In genomic region chr9:14258156-14258555, GRCh38 we compare ENCODE assay signal across 22 cellular contexts. TPM values are rescaled to one million over a fixed set of nuclear protein-coding genes. Genes with fewer than 3 reads are reported as not detected.
DNase-seq lines count a peak whose midpoint lies in the region; FAIRE-seq and TF ChIP-seq lines count a peak whose summit lies in the region.
"Had no signal": no experiment of that assay in that cellular context is flagged by ENCODE, and none has a peak within 500 bp of the region (broad histone marks: within the 10 kb centered on the region; RNA-seq: fewer than 3 reads in every experiment).

No MANE protein-coding gene starts in this region.

- H4K20me1 ChIP-seq in astrocyte (ENCODE audit: insufficient read depth, low read length): peaks cover 32% of the 10 kb centered on the region

- H3K27ac Mint-ChIP-seq in astrocyte (ENCODE audit: unreplicated experiment): no peak overlapping the region
- peak overlapping the region; percentile 19 for H3K27ac Mint-ChIP-seq in osteocyte (ENCODE audit: unreplicated experiment)
- H3K27ac Mint-ChIP-seq: activated CD8-positive, alpha-beta T cell treated with anti-CD3 and anti-CD28 coated beads for 36 hours; activated T-helper 2 cell treated with anti-CD3 and anti-CD28 coated beads, Interferon-gamma antibody, Interleukin-2, Interleukin-4, amounts not matched to agents 10 μg/mL and 5 μg/mL and 100 μg/mL, durations not matched to agents 14 hours and 24 hours and 36 hours; T-helper 2 cell treated with Interferon-gamma antibody and Interleukin-4, amounts not matched to agents 5 μg/mL and 100 μg/mL, for 36 hours had no signal

- no peak overlapping the region for H3K4me3 ChIP-seq in astrocyte (ENCODE audit: insufficient read depth, low read depth, low read length)
- H3K4me3 ChIP-seq: GM12878, heart right ventricle, MG63, prostate gland, smooth muscle cell had no signal

- H3K9me3 Mint-ChIP-seq in astrocyte (ENCODE audit: unreplicated experiment): no peaks in the 10 kb centered on the region
- H3K9me3 Mint-ChIP-seq in osteocyte (ENCODE audit: unreplicated experiment): no peaks in the 10 kb centered on the region
- H3K9me3 Mint-ChIP-seq: activated CD8-positive, alpha-beta T cell treated with anti-CD3 and anti-CD28 coated beads for 36 hours; activated T-helper 2 cell treated with anti-CD3 and anti-CD28 coated beads, Interferon-gamma antibody, Interleukin-2, Interleukin-4, amounts not matched to agents 10 μg/mL and 5 μg/mL and 100 μg/mL, durations not matched to agents 14 hours and 24 hours and 36 hours; T-helper 2 cell treated with Interferon-gamma antibody and Interleukin-4, amounts not matched to agents 5 μg/mL and 100 μg/mL, for 36 hours had no signal

- H3K27me3 Mint-ChIP-seq in astrocyte (ENCODE audit: low read depth, unreplicated experiment) (no peaks in the 10 kb centered on the region), osteocyte (ENCODE audit: unreplicated experiment) (no peaks in the 10 kb centered on the region)

- no peak overlapping the region for H3K4me3 Mint-ChIP-seq in astrocyte (ENCODE audit: unreplicated experiment)
- H3K4me3 Mint-ChIP-seq in osteocyte (ENCODE audit: unreplicated experiment): no peak overlapping the region
- H3K4me3 Mint-ChIP-seq: activated CD8-positive, alpha-beta T cell treated with anti-CD3 and anti-CD28 coated beads for 36 hours; T-helper 2 cell treated with Interferon-gamma antibody and Interleukin-4, amounts not matched to agents 5 μg/mL and 100 μg/mL, for 36 hours had no signal

- peaks cover 80% of the 10 kb centered on the region for H3K79me2 ChIP-seq in astrocyte (ENCODE audit: insufficient read depth, low read length)

- H3K27ac ChIP-seq in astrocyte (ENCODE audit: low read depth, low read length): no peak overlapping the region
- H3K27ac ChIP-seq: prostate gland had no signal

- no peak overlapping the region for H3K4me2 ChIP-seq in astrocyte (ENCODE audit: low read length)
- H3K4me2 ChIP-seq: smooth muscle cell had no signal

- H3K4me1 ChIP-seq in astrocyte (ENCODE audit: insufficient read depth, low read length): peaks cover 7% of the 10 kb centered on the region

- H3K27me3 ChIP-seq in astrocyte (ENCODE audit: insufficient read depth, low read length): no peaks in the 10 kb centered on the region
- H3K27me3 ChIP-seq: heart right ventricle, MG63 had no signal

- no peaks in the 10 kb centered on the region for H3K36me3 ChIP-seq in astrocyte (ENCODE audit: insufficient read depth, low read length)
- H3K36me3 ChIP-seq: prostate gland had no signal

- H3K9ac ChIP-seq in astrocyte (ENCODE audit: low read length): no peak overlapping the region

- H3K9me3 ChIP-seq in astrocyte (ENCODE audit: insufficient read depth, low read depth, low read length): no peaks in the 10 kb centered on the region
- H3K9me3 ChIP-seq: heart right ventricle, MG63, prostate gland had no signal

- H2AFZ ChIP-seq in astrocyte (ENCODE audit: low read depth, low read length): no peak overlapping the region

- FAIRE-seq in astrocyte (lab: Jason Lieb, UNC): peak; percentile 13
- FAIRE-seq: D721Med, GM12878 had no signal

- DNase-seq in astrocyte (ENCODE audit: low read depth) (no peak), fibroblast of gingiva (ENCODE audit: low read depth) (peak; percentile 55), osteocyte (ENCODE audit: extremely low spot score, unreplicated experiment) (no peak), GF-D8 (lab: John Stamatoyannopoulos, UW) (no peak), NCI-H2081 (lab: John Stamatoyannopoulos, UW) (no peak), SKM-1 (lab: John Stamatoyannopoulos, UW; ENCODE audit: unreplicated experiment) (no peak), OCI-M2 (lab: John Stamatoyannopoulos, UW; ENCODE audit: unreplicated experiment) (no peak)
- DNase-seq: activated CD8-positive, alpha-beta T cell treated with anti-CD3 and anti-CD28 coated beads for 36 hours; heart right ventricle; KBM-7; MG63; NCI-H1417; NCI-H2107; NCI-H748 treated with DMSO at 0.1 percent for 48 hours; stimulated activated CD4-positive, alpha-beta T cell treated with anti-CD3 and anti-CD28 coated beads, Interleukin-1b, Interleukin-23, amount 100 ng/mL, for 48 hours; stimulated activated CD8-positive, alpha-beta memory T cell treated with anti-CD3 and anti-CD28 coated beads, Interleukin-4, amount 100 ng/mL, for 48 hours had no signal

- peaks cover 3% of the 10 kb centered on the region for H3K36me3 Mint-ChIP-seq in astrocyte (ENCODE audit: low read depth, unreplicated experiment)
- peaks cover 3% of the 10 kb centered on the region for H3K36me3 Mint-ChIP-seq in osteocyte (ENCODE audit: unreplicated experiment)

- TF ChIP-seq CTCF in astrocyte (IDR thresholded peaks at IDR 0.05; ENCODE audit: insufficient read depth, low read depth, low read length) (no peak), osteocyte (IDR thresholded peaks at IDR 0.05) (no peak)

- H3K4me1 Mint-ChIP-seq in astrocyte (ENCODE audit: low read depth, unreplicated experiment) (peaks cover 3% of the 10 kb centered on the region), osteocyte (ENCODE audit: unreplicated experiment) (peaks cover 41% of the 10 kb centered on the region)

RNA-seq across cellular contexts. Expression of gene NFIB, which starts 55.8 kb away (rescaled TPM):
- total RNA-seq in astrocyte (8.8 and 9.4 TPM in 2 replicates), osteocyte (36.1 and 39.9 TPM in 2 replicates)
- total RNA-seq: activated CD8-positive, alpha-beta T cell treated with anti-CD3 and anti-CD28 coated beads for 36 hours; activated T-helper 2 cell treated with anti-CD3 and anti-CD28 coated beads, Interferon-gamma antibody, Interleukin-2, Interleukin-4, amounts not matched to agents 10 μg/mL and 5 μg/mL and 100 μg/mL, durations not matched to agents 14 hours and 24 hours and 36 hours had no signal
